ENCODE assay signal across 22 cellular contexts in the genomic region with DNA sequence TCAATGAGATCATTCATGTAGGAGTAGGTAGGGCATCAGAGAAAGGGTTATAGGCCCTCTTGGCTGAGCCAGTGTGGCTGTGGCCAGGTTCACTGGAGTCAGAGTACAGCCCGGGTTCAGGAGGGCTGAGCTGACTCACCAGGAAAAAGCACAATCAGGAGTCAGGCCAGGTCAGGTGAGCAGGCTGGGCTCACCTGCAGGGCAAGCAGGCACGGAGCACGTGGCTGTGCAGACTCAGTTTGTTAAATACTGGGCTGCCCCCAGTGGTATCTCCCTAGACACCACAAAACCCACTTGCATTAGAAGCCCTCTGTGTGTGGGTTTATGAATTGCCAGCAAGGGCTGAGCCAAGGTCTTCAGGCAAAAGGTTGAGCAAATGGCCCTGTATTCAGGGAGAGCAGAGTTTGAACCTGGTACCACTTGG.
DNase-seq lines count a peak whose midpoint lies in the region; ATAC-seq and TF ChIP-seq lines count a peak whose summit lies in the region.
"Had no signal": no experiment of that assay in that cellular context is flagged by ENCODE, and none has a peak within 500 bp of the region (broad histone marks: within the 10 kb centered on the region; RNA-seq: fewer than 3 reads in every experiment).

No MANE protein-coding gene starts in this region.

- H3K9me3 Mint-ChIP-seq in natural killer cell treated with Interleukin-12 subunit alpha and Interleukin-12 subunit beta and Interleukin-15 and Interleukin-18, amount 100 ng/mL, for 72 hours = no peaks in the 10 kb centered on the region
- H3K9me3 Mint-ChIP-seq: effector memory CD8-positive, alpha-beta T cell had no signal

- intact Hi-C loops in Panc1 (cut with micrococcal nuclease; ENCODE audit: unreplicated experiment) = no loop called here

- no peaks in the 10 kb centered on the region for H3K36me3 Mint-ChIP-seq in natural killer cell treated with Interleukin-12 subunit alpha and Interleukin-12 subunit beta and Interleukin-15 and Interleukin-18, amount 100 ng/mL, for 72 hours
- H3K36me3 Mint-ChIP-seq: activated naive CD8-positive, alpha-beta T cell had no signal

- POLR2A ChIA-PET in Panc1 (lab: Charles Lee) = no interaction called here

- no peak overlapping the region for H3K27ac Mint-ChIP-seq in natural killer cell treated with Interleukin-12 subunit alpha and Interleukin-12 subunit beta and Interleukin-15 and Interleukin-18, amount 100 ng/mL, for 72 hours
- H3K27ac Mint-ChIP-seq: activated naive CD8-positive, alpha-beta T cell; effector memory CD8-positive, alpha-beta T cell; T-helper 17 cell had no signal

- no peaks in the 10 kb centered on the region for H3K9me3 ChIP-seq in Panc1 (ENCODE audit: control insufficient read depth, insufficient read depth, low read depth, low read length)
- H3K9me3 ChIP-seq: BLaER1, vagina had no signal

- H3K27ac ChIP-seq in Panc1 (ENCODE audit: low read length) = no peak overlapping the region; the same call in 1 of the 2 replicates
- H3K27ac ChIP-seq in foreskin keratinocyte = no peak overlapping the region
- H3K27ac ChIP-seq: BLaER1, cardiac muscle cell, vagina had no signal

- TF ChIP-seq CTCF in Panc1 (IDR thresholded peaks at IDR 0.05) = no peak
- no peak for TF ChIP-seq CTCF in foreskin keratinocyte (conservative IDR thresholded peaks at IDR 0.05)
- TF ChIP-seq CTCF in retinal pigment epithelial cell (conservative IDR thresholded peaks at IDR 0.05; ENCODE audit: low read depth, low read length) = peak; percentile 8

- DNase-seq in H7 (peak; percentile 49), Panc1 (ENCODE audit: low read depth, low spot score) (no peak), foreskin keratinocyte (no peak), retinal pigment epithelial cell (ENCODE audit: low read depth) (no peak), D341Med (ENCODE audit: low spot score) (no peak), SHP77 treated with DMSO at 0.1 percent for 48 hours (lab: John Stamatoyannopoulos, UW) (no peak)
- no peak for DNase-seq in natural killer cell treated with Interleukin-12 subunit alpha and Interleukin-12 subunit beta and Interleukin-15 and Interleukin-18, amount 100 ng/mL, for 72 hours (ENCODE audit: low spot score)
- DNase-seq: activated CD4-positive, alpha-beta T cell treated with anti-CD3 and anti-CD28 coated beads for 1 hour; activated T-cell treated with anti-CD3 and anti-CD28 coated beads for 4 hours; effector memory CD8-positive, alpha-beta T cell; foreskin melanocyte; NCI-H2029 treated with DMSO at 0.1 percent for 48 hours; NCI-H774; nucleus accumbens; stimulated activated naive CD4-positive, alpha-beta T cell treated with Interleukin-2 at 50 U/mL for 16 hours; T-helper 17 cell had no signal

- ATAC-seq in Panc1 = peak; percentile 44; the same call in 1 of the 2 replicates
- peak; percentile 73 for ATAC-seq in foreskin keratinocyte
- no peak for ATAC-seq in HG03025 (IDR thresholded peaks at IDR 0.05; ENCODE audit: low FRiP score, unreplicated experiment)
- no peak for ATAC-seq in natural killer cell treated with Interleukin-12 subunit alpha and Interleukin-12 subunit beta and Interleukin-15 and Interleukin-18, amount 100 ng/mL, for 72 hours
- ATAC-seq: effector memory CD8-positive, alpha-beta T cell; T-helper 17 cell had no signal

- in situ Hi-C loops in Panc1 (cut with HindIII; ENCODE audit: low pct_unique_long_range_greater_than_20kb, low sequenced_read_pairs) = no loop called here

- no peaks in the 10 kb centered on the region for H3K4me1 Mint-ChIP-seq in natural killer cell treated with Interleukin-12 subunit alpha and Interleukin-12 subunit beta and Interleukin-15 and Interleukin-18, amount 100 ng/mL, for 72 hours (ENCODE audit: low read depth in 2 of 2)

- CTCF ChIA-PET in Panc1 (lab: Charles Lee) = no interaction called here

- H3K36me3 ChIP-seq in H7 (replicated peaks; ENCODE audit: control insufficient read depth, insufficient read depth, low read length) (no peaks in the 10 kb centered on the region), Panc1 (ENCODE audit: control insufficient read depth, insufficient read depth, low read length) (no peaks in the 10 kb centered on the region)
- H3K36me3 ChIP-seq: BLaER1, cardiac muscle cell, vagina had no signal

- H3K4me3 ChIP-seq in H7 (ENCODE audit: insufficient read depth, low read depth, low read length) (no peak overlapping the region), Panc1 (ENCODE audit: low read depth in 2 of 2, low read length in 2 of 2) (no peak overlapping the region), retinal pigment epithelial cell (ENCODE audit: low read length) (no peak overlapping the region)
- H3K4me3 ChIP-seq: BLaER1, cardiac muscle cell, smooth muscle cell, vagina had no signal

- BruUV-seq in Panc1 (replicated peaks; lab: Mats Ljungman, UMichigan) = no TSS peak

- H3K27me3 Mint-ChIP-seq in natural killer cell treated with Interleukin-12 subunit alpha and Interleukin-12 subunit beta and Interleukin-15 and Interleukin-18, amount 100 ng/mL, for 72 hours = peaks cover 6 to 7% of the 10 kb centered on the region in 2 donors

- no peak overlapping the region for H3K4me3 Mint-ChIP-seq in natural killer cell treated with Interleukin-12 subunit alpha and Interleukin-12 subunit beta and Interleukin-15 and Interleukin-18, amount 100 ng/mL, for 72 hours
- H3K4me3 Mint-ChIP-seq: activated naive CD8-positive, alpha-beta T cell; effector memory CD8-positive, alpha-beta T cell; T-helper 17 cell had no signal

- no peaks in the 10 kb centered on the region for H3K27me3 ChIP-seq in H7 (ENCODE audit: control insufficient read depth, insufficient read depth, low read length)
- H3K27me3 ChIP-seq in Panc1 (ENCODE audit: control insufficient read depth, insufficient read depth, low read length) = no peaks in the 10 kb centered on the region
- no peaks in the 10 kb centered on the region for H3K27me3 ChIP-seq in foreskin keratinocyte
- H3K27me3 ChIP-seq: BLaER1, cardiac muscle cell, vagina had no signal

- H3K4me1 ChIP-seq in Panc1 (ENCODE audit: control insufficient read depth, insufficient read depth, low read length) = peaks cover 9% of the 10 kb centered on the region
- H3K4me1 ChIP-seq in foreskin keratinocyte = no peaks in the 10 kb centered on the region

Comparison
In these comparisons a context has a peak if more than half of its experiments do, and no peak if none do; other contexts are left out.
1. ATAC-seq: peak in Panc1 (single experiment) and foreskin keratinocyte (single experiment); none in HG03025 (single experiment) and natural killer cell treated with Interleukin-12 subunit alpha and Interleukin-12 subunit beta and Interleukin-15 and Interleukin-18, amount 100 ng/mL, for 72 hours (0 of 2).